21 cellular contexts compared by ENCODE assay signal in genomic region chr20:57761413-57761734, GRCh38.
"Had no signal": no experiment of that assay in that cellular context is flagged by ENCODE, and none has a peak within 500 bp of the region (broad histone marks: within the 10 kb centered on the region; RNA-seq: fewer than 3 reads in every experiment).

No MANE protein-coding gene starts in this region.

- DNase-seq: activated CD4-positive, alpha-beta T cell treated with anti-CD3 and anti-CD28 coated beads, Interleukin-2, amount 10 ng/mL, durations not matched to agents 7 days and 5 days; activated CD8-positive, alpha-beta memory T cell treated with anti-CD3 and anti-CD28 coated beads, Interleukin-2, amount 10 ng/mL, durations not matched to agents 7 days and 5 days; activated CD8-positive, alpha-beta T cell treated with anti-CD3 and anti-CD28 coated beads for 36 hours; activated gamma-delta T cell; activated naive CD4-positive, alpha-beta T cell treated with anti-CD3 and anti-CD28 coated beads, Interleukin-2, amount 50 U/mL, for 16 hours; activated naive CD8-positive, alpha-beta T cell treated with anti-CD3 and anti-CD28 coated beads, Interleukin-2, amount 50 U/mL, for 24 hours; activated T-cell treated with anti-CD3 and anti-CD28 coated beads for 4 hours; cortex of kidney; erythroblast; foreskin fibroblast; heart right ventricle; left colon; naive B cell; occipital lobe; stimulated activated CD4-positive, alpha-beta T cell treated with anti-CD3 and anti-CD28 coated beads, Interleukin-4, amount 100 ng/mL, for 24 hours; stimulated activated naive CD4-positive, alpha-beta T cell treated with Interleukin-2 at 50 U/mL for 16 hours; T-helper 17 cell had no signal

- H3K4me3 ChIP-seq: heart right ventricle, lung, thoracic aorta had no signal

- H3K4me1 ChIP-seq: heart right ventricle had no signal

- H3K27ac Mint-ChIP-seq: activated CD4-positive, alpha-beta T cell treated with anti-CD3 and anti-CD28 coated beads, Interleukin-2, amount 10 ng/mL, durations not matched to agents 7 days and 5 days; activated CD8-positive, alpha-beta memory T cell treated with anti-CD3 and anti-CD28 coated beads, Interleukin-2, amount 10 ng/mL, durations not matched to agents 7 days and 5 days; activated CD8-positive, alpha-beta T cell treated with anti-CD3 and anti-CD28 coated beads for 36 hours; activated naive CD8-positive, alpha-beta T cell treated with anti-CD3 and anti-CD28 coated beads, Interleukin-2, amount 50 U/mL, for 24 hours; T-helper 17 cell; type B pancreatic cell had no signal

- H3K4me3 Mint-ChIP-seq: activated CD4-positive, alpha-beta T cell treated with anti-CD3 and anti-CD28 coated beads, Interleukin-2, amount 10 ng/mL, durations not matched to agents 7 days and 5 days; activated CD8-positive, alpha-beta memory T cell treated with anti-CD3 and anti-CD28 coated beads, Interleukin-2, amount 10 ng/mL, durations not matched to agents 7 days and 5 days; activated CD8-positive, alpha-beta T cell treated with anti-CD3 and anti-CD28 coated beads for 36 hours; activated naive CD8-positive, alpha-beta T cell treated with anti-CD3 and anti-CD28 coated beads, Interleukin-2, amount 50 U/mL, for 24 hours; naive B cell; T-helper 17 cell; type B pancreatic cell had no signal

- H3K36me3 Mint-ChIP-seq: activated CD8-positive, alpha-beta memory T cell treated with anti-CD3 and anti-CD28 coated beads, Interleukin-2, amount 10 ng/mL, durations not matched to agents 7 days and 5 days; type B pancreatic cell had no signal

- H3K27ac ChIP-seq: heart right ventricle, thoracic aorta had no signal

- H3K36me3 ChIP-seq: heart right ventricle, thoracic aorta had no signal

- H3K27me3 ChIP-seq: heart right ventricle had no signal

- H3K4me1 Mint-ChIP-seq: activated CD4-positive, alpha-beta T cell treated with anti-CD3 and anti-CD28 coated beads, Interleukin-2, amount 10 ng/mL, durations not matched to agents 7 days and 5 days; activated CD8-positive, alpha-beta memory T cell treated with anti-CD3 and anti-CD28 coated beads, Interleukin-2, amount 10 ng/mL, durations not matched to agents 7 days and 5 days; activated naive CD8-positive, alpha-beta T cell treated with anti-CD3 and anti-CD28 coated beads, Interleukin-2, amount 50 U/mL, for 24 hours; T-helper 17 cell had no signal

- H3K9me3 Mint-ChIP-seq: type B pancreatic cell had no signal

- ATAC-seq: activated CD4-positive, CD25-positive, alpha-beta regulatory T cell treated with anti-CD3 and anti-CD28 coated beads, Interleukin-2, amount 50 U/mL, for 24 hours; activated CD8-positive, alpha-beta memory T cell treated with anti-CD3 and anti-CD28 coated beads, Interleukin-2, amount 10 ng/mL, durations not matched to agents 7 days and 5 days; activated CD8-positive, alpha-beta T cell treated with anti-CD3 and anti-CD28 coated beads for 36 hours; activated naive CD8-positive, alpha-beta T cell treated with anti-CD3 and anti-CD28 coated beads, Interleukin-2, amount 50 U/mL, for 24 hours; heart right ventricle; left colon; T-helper 17 cell had no signal
